In genomic region chr9:111730937-111731567, GRCh38 we compare ENCODE assay signal across 14 cellular contexts.
DNase-seq lines count a peak whose midpoint lies in the region; ATAC-seq, FAIRE-seq and TF ChIP-seq lines count a peak whose summit lies in the region.
"Had no signal": no experiment of that assay in that cellular context is flagged by ENCODE, and none has a peak within 500 bp of the region (broad histone marks: within the 10 kb centered on the region; RNA-seq: fewer than 3 reads in every experiment).

No MANE protein-coding gene starts in this region.

- H3K4me1 Mint-ChIP-seq in activated CD4-positive, alpha-beta T cell treated with anti-CD3 and anti-CD28 coated beads, Interleukin-2, amount 10 ng/mL, durations not matched to agents 7 days and 5 days, result no peaks in the 10 kb centered on the region
- H3K4me1 Mint-ChIP-seq: activated naive CD4-positive, alpha-beta T cell treated with anti-CD3 and anti-CD28 coated beads, Interleukin-2, amount 50 U/mL, for 24 hours had no signal

- no peak overlapping the region for H3K27ac Mint-ChIP-seq in activated CD4-positive, alpha-beta T cell treated with anti-CD3 and anti-CD28 coated beads, Interleukin-2, amount 10 ng/mL, durations not matched to agents 7 days and 5 days
- H3K27ac Mint-ChIP-seq: activated naive CD4-positive, alpha-beta T cell treated with anti-CD3 and anti-CD28 coated beads, Interleukin-2, amount 50 U/mL, for 24 hours had no signal

- DNase-seq in SIG-M5 treated with dmso at 0.1 percent for 504 hours (lab: John Stamatoyannopoulos, UW; ENCODE audit: unreplicated experiment) (peak; percentile 13), SIG-M5 (lab: John Stamatoyannopoulos, UW) (no peak), RPMI7951 (ENCODE audit: low read depth) (peak; percentile 82), fibroblast of pulmonary artery (ENCODE audit: low read depth) (peak; percentile 83), small intestine (peak; percentile 38)
- no peak for DNase-seq in activated CD4-positive, alpha-beta T cell treated with anti-CD3 and anti-CD28 coated beads, Interleukin-2, amount 10 ng/mL, durations not matched to agents 7 days and 5 days
- DNase-seq: Caco-2, erythroblast, NCI-H1694 had no signal

- H3K27ac ChIP-seq in small intestine (ENCODE audit: low read depth in 1 of 2, low read length in 1 of 2), result no peak overlapping the region
- H3K27ac ChIP-seq: thoracic aorta, VCaP had no signal

- H3K4me3 ChIP-seq in fibroblast of pulmonary artery (replicated peaks; ENCODE audit: low read depth, low read length) (no peak overlapping the region), small intestine (ENCODE audit: low read depth in 1 of 2, low read length in 2 of 2) (no peak overlapping the region)
- H3K4me3 ChIP-seq: thoracic aorta had no signal

- FAIRE-seq in small intestine (lab: Jason Lieb, UNC), result no peak

- no peak for TF ChIP-seq CTCF in fibroblast of pulmonary artery (IDR thresholded peaks at IDR 0.05; ENCODE audit: low read length, missing control alignments)

- no peaks in the 10 kb centered on the region for H3K27me3 Mint-ChIP-seq in activated CD4-positive, alpha-beta T cell treated with anti-CD3 and anti-CD28 coated beads, Interleukin-2, amount 10 ng/mL, durations not matched to agents 7 days and 5 days
- H3K27me3 Mint-ChIP-seq: activated naive CD4-positive, alpha-beta T cell treated with anti-CD3 and anti-CD28 coated beads, Interleukin-2, amount 50 U/mL, for 24 hours had no signal

- ATAC-seq in GM21515 (IDR thresholded peaks at IDR 0.05; ENCODE audit: unreplicated experiment) (no peak), GM19467 (IDR thresholded peaks at IDR 0.05; ENCODE audit: unreplicated experiment) (no peak)

- 70 to 79% (median 77%) methylated on average over 3 of the region's 3 CpGs for WGBS in small intestine, 3 donors

- H3K4me1 ChIP-seq in small intestine (ENCODE audit: control insufficient read depth in 2 of 2, insufficient read depth in 1 of 2, low read depth in 1 of 2, low read length in 1 of 2), result no peaks in the 10 kb centered on the region

- peaks cover 13% of the 10 kb centered on the region for H3K9me3 Mint-ChIP-seq in activated CD4-positive, alpha-beta T cell treated with anti-CD3 and anti-CD28 coated beads, Interleukin-2, amount 10 ng/mL, durations not matched to agents 7 days and 5 days

- peaks cover 13% of the 10 kb centered on the region for H3K36me3 Mint-ChIP-seq in activated CD4-positive, alpha-beta T cell treated with anti-CD3 and anti-CD28 coated beads, Interleukin-2, amount 10 ng/mL, durations not matched to agents 7 days and 5 days (ENCODE audit: low read depth)

- H3K4me3 Mint-ChIP-seq in activated CD4-positive, alpha-beta T cell treated with anti-CD3 and anti-CD28 coated beads, Interleukin-2, amount 10 ng/mL, durations not matched to agents 7 days and 5 days, result no peak overlapping the region
- H3K4me3 Mint-ChIP-seq: activated naive CD4-positive, alpha-beta T cell treated with anti-CD3 and anti-CD28 coated beads, Interleukin-2, amount 50 U/mL, for 24 hours had no signal

- no peaks in the 10 kb centered on the region for H3K9me3 ChIP-seq in small intestine (ENCODE audit: control insufficient read depth, low read depth)
- H3K9me3 ChIP-seq: thoracic aorta had no signal

- H3K36me3 ChIP-seq in small intestine (ENCODE audit: control insufficient read depth in 2 of 2, insufficient read depth in 2 of 2, low read length in 2 of 2), result no peaks in the 10 kb centered on the region
- H3K36me3 ChIP-seq: thoracic aorta had no signal

- POLR2A ChIA-PET in activated CD4-positive, alpha-beta T cell treated with anti-CD3 and anti-CD28 coated beads, Interleukin-2, amount 10 ng/mL, durations not matched to agents 7 days and 5 days (lab: Charles Lee), result no interaction called here

- CTCF ChIA-PET in activated CD4-positive, alpha-beta T cell treated with anti-CD3 and anti-CD28 coated beads, Interleukin-2, amount 10 ng/mL, durations not matched to agents 7 days and 5 days (lab: Charles Lee), result interaction anchor here (0.9 to 1.3 kb wide), 2 partner anchors 9 to 12 kb away, joined by 3 to 4 read pairs; no protein-coding TSS in a partner anchor

- H3K27me3 ChIP-seq in small intestine (ENCODE audit: control insufficient read depth in 2 of 2, insufficient read depth in 2 of 2, low read length in 2 of 2), result no peaks in the 10 kb centered on the region

Comparison
In these comparisons a context has a peak if more than half of its experiments do, and no peak if none do; other contexts are left out.
1. DNase-seq: peak in SIG-M5 treated with dmso at 0.1 percent for 504 hours (single experiment), RPMI7951 (single experiment), fibroblast of pulmonary artery (single experiment) and small intestine (single experiment); none in SIG-M5 (single experiment) and activated CD4-positive, alpha-beta T cell treated with anti-CD3 and anti-CD28 coated beads, Interleukin-2, amount 10 ng/mL, durations not matched to agents 7 days and 5 days (single experiment).